ENCODE assay signal across 8 cellular contexts in the genomic region with DNA sequence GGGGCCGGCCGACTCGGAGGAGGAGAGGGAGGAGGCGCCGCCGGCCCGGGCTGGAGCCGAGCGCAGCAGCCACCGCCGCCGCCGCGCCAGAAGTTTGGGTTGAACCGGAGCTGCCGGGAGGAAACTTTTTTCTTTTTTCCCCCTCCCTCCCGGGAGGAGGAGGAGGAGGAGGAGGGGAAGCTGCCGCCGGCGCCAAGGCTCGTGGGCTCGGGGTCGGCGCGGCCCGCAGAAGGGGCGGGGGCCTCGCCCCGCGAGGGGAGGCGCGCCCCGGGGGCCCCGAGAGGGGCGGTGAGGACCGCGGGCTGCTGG. TPM values are rescaled to one million over a fixed set of nuclear protein-coding genes. Genes with fewer than 3 reads are reported as not detected.
DNase-seq lines count a peak whose midpoint lies in the region; ATAC-seq and TF ChIP-seq lines count a peak whose summit lies in the region.

No MANE protein-coding gene starts in this region.

- intact Hi-C loops in body of pancreas (cut with DNase I) = no loop called here
- intact Hi-C loops in right lobe of liver (cut with DNase I) = loop anchor here in 1 of 2 donors (10.0 kb wide), 1 partner anchor 299 kb away; no protein-coding TSS in a partner anchor

- ATAC-seq in body of pancreas (no peak), right lobe of liver (no peak), thoracic aorta (ENCODE audit: insufficient number of reproducible peaks, low FRiP score, low read depth) (peak; percentile 10), HG03571 (IDR thresholded peaks at IDR 0.05; ENCODE audit: unreplicated experiment) (no peak)

- TF ChIP-seq POLR2A in body of pancreas (IDR thresholded peaks at IDR 0.05) (no peak), right lobe of liver (IDR thresholded peaks at IDR 0.05) (no peak)

- 0% methylated on average over 3 to 31 of the region's 37 CpGs for WGBS in body of pancreas, 2 donors
- no CpG with 5 or more reads among the region's 37 CpGs for WGBS in right lobe of liver (ENCODE audit: insufficient coverage, low coverage, low lambda C conversion rate, missing lambda C conversion rate)

- H3K4me1 ChIP-seq in body of pancreas (peaks cover 22% of the 10 kb centered on the region), right lobe of liver (peaks cover 0 to 16% (median 4%) of the 10 kb centered on the region in 4 donors), thoracic aorta (ENCODE audit: control insufficient read depth in 1 of 2, low read depth in 2 of 2) (peaks cover 17 to 50% of the 10 kb centered on the region in 2 donors)

- H3K27me3 ChIP-seq in body of pancreas (peaks cover 0 to 5% of the 10 kb centered on the region in 2 donors), right lobe of liver (peaks cover 0 to 7% of the 10 kb centered on the region in 2 donors), thoracic aorta (replicated peaks; ENCODE audit: insufficient read depth) (no peaks in the 10 kb centered on the region)

- H3K4me3 ChIP-seq in body of pancreas = peak overlapping the region in 1 of 2 donors; percentile 23
- H3K4me3 ChIP-seq in right lobe of liver = peak overlapping the region; percentile 54 to 63 (median 57)
- peak overlapping the region; percentile 93 for H3K4me3 ChIP-seq in thoracic aorta

- H3K27ac ChIP-seq in body of pancreas (peak overlapping the region; percentile 40 to 84 (median 76)), right lobe of liver (peak overlapping the region in 2 of 3 donors; percentile 31 to 72), thoracic aorta (peak overlapping the region; percentile 84 to 89)

- H3K9me3 ChIP-seq in body of pancreas (no peaks in the 10 kb centered on the region), right lobe of liver (no peaks in the 10 kb centered on the region), thoracic aorta (no peaks in the 10 kb centered on the region)

- peak; percentile 35 for DNase-seq in SKM-1 treated with dmso at 0.1 percent for 144 hours (lab: John Stamatoyannopoulos, UW; ENCODE audit: unreplicated experiment)
- DNase-seq in SKM-1 (lab: John Stamatoyannopoulos, UW; ENCODE audit: unreplicated experiment) = no peak
- DNase-seq in body of pancreas = no peak
- no peak for DNase-seq in right lobe of liver
- no peak for DNase-seq in thoracic aorta (ENCODE audit: low spot score)
- no peak for DNase-seq in NCI-H2029 treated with DMSO at 0.1 percent for 48 hours (lab: John Stamatoyannopoulos, UW)
- no peak for DNase-seq in T1000 (lab: John Stamatoyannopoulos, UW)

- no peak for TF ChIP-seq CTCF in body of pancreas (IDR thresholded peaks at IDR 0.05)
- no peak for TF ChIP-seq CTCF in right lobe of liver (IDR thresholded peaks at IDR 0.05)
- TF ChIP-seq CTCF in thoracic aorta (IDR thresholded peaks at IDR 0.05) = no peak

- H3K36me3 ChIP-seq in body of pancreas (replicated peaks in 1 of 2; ENCODE audit: insufficient read depth in 1 of 2, low read depth in 2 of 2) (no peaks in the 10 kb centered on the region), right lobe of liver (no peaks in the 10 kb centered on the region), thoracic aorta (no peaks in the 10 kb centered on the region)

RNA-seq across cellular contexts. Expression of a gene that starts 0.3 kb away (rescaled TPM):
- total RNA-seq in body of pancreas (10 to 100 TPM; 41.5 to 64.6 TPM), right lobe of liver (10 to 100 TPM in 4 of 6 experiments, 1 to 10 TPM in 2; 4.2 to 30.5 (median 16.7) TPM), thoracic aorta (100 to 1,000 TPM; 217 to 465 TPM)
